In genomic region chr13:29472317-29472961, GRCh38 we compare ENCODE assay signal across 8 cellular contexts.
DNase-seq lines count a peak whose midpoint lies in the region; ATAC-seq and TF ChIP-seq lines count a peak whose summit lies in the region.

No MANE protein-coding gene starts in this region.

- DNase-seq in A172 (ENCODE audit: low spot score): peak; percentile 48
- DNase-seq in MG63: peak; percentile 44
- no peak for DNase-seq in dorsolateral prefrontal cortex
- peak; percentile 70 for DNase-seq in myocyte (ENCODE audit: low read depth)
- DNase-seq in uterus: peak in 1 of 2 donors; percentile 28

- H3K27me3 ChIP-seq in MG63 (no peaks in the 10 kb centered on the region), dorsolateral prefrontal cortex (no peaks in the 10 kb centered on the region), uterus (no peaks in the 10 kb centered on the region)

- no peak overlapping the region for H3K27ac ChIP-seq in VCaP
- H3K27ac ChIP-seq in dorsolateral prefrontal cortex: no peak overlapping the region
- H3K27ac ChIP-seq in uterus: no peak overlapping the region

- H3K4me3 ChIP-seq in GM12875 (ENCODE audit: low read depth, low read length) (no peak overlapping the region), MG63 (no peak overlapping the region), dorsolateral prefrontal cortex (no peak overlapping the region), uterus (no peak overlapping the region)

- no peak for ATAC-seq in GM18873 (IDR thresholded peaks at IDR 0.05; ENCODE audit: low FRiP score, unreplicated experiment)

- TF ChIP-seq CTCF in GM12875 (IDR thresholded peaks at IDR 0.05; ENCODE audit: borderline replicate concordance, insufficient read depth, low read depth, low read length) (peak; percentile 98), VCaP (conservative IDR thresholded peaks at IDR 0.05) (peak; percentile 92), dorsolateral prefrontal cortex (IDR thresholded peaks at IDR 0.05 in 54 of 56, conservative IDR thresholded peaks at IDR 0.05 in 2 of 56; ENCODE audit: low read depth in 1 of 56, partially characterized antibody in 56 of 56) (peak in 54 of 56 donors; percentile 28 to 68 (median 53)), uterus (IDR thresholded peaks at IDR 0.05) (peak; percentile 45 to 54 (median 52))

- no peak for TF ChIP-seq POLR2A in uterus (IDR thresholded peaks at IDR 0.05)

- H3K4me1 ChIP-seq in uterus: no peaks in the 10 kb centered on the region

- intact Hi-C loops in dorsolateral prefrontal cortex (cut with DNase I) (no loop called here), uterus (cut with DNase I; ENCODE audit: low total_unique reads) (no loop called here)

- no peaks in the 10 kb centered on the region for H3K36me3 ChIP-seq in MG63
- no peaks in the 10 kb centered on the region for H3K36me3 ChIP-seq in uterus

- no peaks in the 10 kb centered on the region for H3K9me3 ChIP-seq in MG63
- no peaks in the 10 kb centered on the region for H3K9me3 ChIP-seq in uterus

Comparison
In these comparisons a context has a peak if more than half of its experiments do, and no peak if none do; other contexts are left out.
1. DNase-seq: peak in A172 (single experiment), MG63 (single experiment) and myocyte (single experiment); none in dorsolateral prefrontal cortex (0 of 10).
2. Peak in every context shown above with its lines, with median percentiles within 50 percentile points of each other: CTCF ChIP-seq.